In the genomic region with DNA sequence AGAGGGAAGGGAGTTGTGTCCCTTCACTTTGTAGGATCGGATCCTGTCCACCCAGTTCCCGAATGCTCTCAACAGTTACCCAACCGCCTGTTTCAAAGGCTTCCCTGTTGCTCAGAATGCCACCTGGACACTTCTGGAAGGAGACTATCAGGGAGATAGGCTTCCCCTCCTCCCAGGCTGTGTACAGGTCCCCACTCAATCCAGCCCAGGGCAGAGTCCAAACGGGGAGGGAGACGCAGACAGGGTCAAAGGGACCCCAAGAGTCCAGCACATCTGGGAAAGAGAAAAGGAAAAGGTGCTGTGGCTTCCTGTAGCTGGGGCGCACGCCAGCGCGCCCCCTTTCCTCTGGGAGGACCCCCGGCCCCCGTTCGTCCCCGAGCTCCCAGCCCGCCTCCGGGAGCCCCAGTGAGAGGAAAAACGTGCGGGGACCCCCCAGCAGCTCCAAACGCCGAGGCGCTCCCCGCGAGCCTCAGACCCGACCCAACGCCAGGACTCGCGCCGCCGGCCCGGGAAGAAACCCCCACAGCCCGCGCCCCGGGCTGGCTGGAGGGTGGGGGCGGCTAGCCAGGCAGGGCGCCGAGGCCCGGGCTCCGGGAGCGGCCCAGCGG, we compare ENCODE assay signal across 8 cellular contexts. TPM values are rescaled to one million over a fixed set of nuclear protein-coding genes. Genes with fewer than 3 reads are reported as not detected.
DNase-seq lines count a peak whose midpoint lies in the region; ATAC-seq and TF ChIP-seq lines count a peak whose summit lies in the region.

No MANE protein-coding gene starts in this region.

- peak overlapping the region; percentile 42 to 95 (median 88) for H3K27ac ChIP-seq in dorsolateral prefrontal cortex
- peak overlapping the region; percentile 92 for H3K27ac ChIP-seq in mucosa of rectum (ENCODE audit: low read depth in 2 of 2, low read length in 2 of 2)

- H3K9me3 ChIP-seq in mucosa of rectum (ENCODE audit: control insufficient read depth in 2 of 2, low read length in 2 of 2) = no peaks in the 10 kb centered on the region

- intact Hi-C loops in dorsolateral prefrontal cortex (cut with DNase I) = loop anchor here (2.0 to 5.0 kb wide), 3 partner anchors 16 to 42 kb away; a partner anchor contains a TSS

- ATAC-seq in HG02981 (IDR thresholded peaks at IDR 0.05; ENCODE audit: unreplicated experiment) = peak; percentile 3

- H3K4me3 ChIP-seq in GM12875 (ENCODE audit: low read depth, low read length) = peak overlapping the region; percentile 74
- H3K4me3 ChIP-seq in dorsolateral prefrontal cortex = peak overlapping the region; percentile 69 to 100 (median 96)
- peak overlapping the region; percentile 81 to 84 for H3K4me3 ChIP-seq in mucosa of rectum (ENCODE audit: low read length in 2 of 2)

- peaks cover 6 to 24% of the 10 kb centered on the region in 2 donors for H3K36me3 ChIP-seq in mucosa of rectum (ENCODE audit: control insufficient read depth in 2 of 2, insufficient read depth in 2 of 2, low read length in 2 of 2)

- H3K4me1 ChIP-seq in mucosa of rectum (ENCODE audit: control insufficient read depth in 2 of 2, insufficient read depth in 2 of 2, low read length in 2 of 2) = peaks cover 21 to 25% of the 10 kb centered on the region in 2 donors

- H3K9ac ChIP-seq in mucosa of rectum (ENCODE audit: low read depth in 1 of 2, low read length in 2 of 2) = peak overlapping the region; percentile 73 to 89

- DNase-seq in AG08396 (ENCODE audit: low spot score) = peak; percentile 67
- peak; percentile 43 for DNase-seq in RPMI8226
- peak in 2 of 10 donors; percentile 46 to 52 for DNase-seq in dorsolateral prefrontal cortex
- no peak for DNase-seq in central memory CD4-positive, alpha-beta T cell
- no peak for DNase-seq in effector CD8-positive, alpha-beta T cell (lab: John Stamatoyannopoulos, UW)

- TF ChIP-seq CTCF in GM12875 (IDR thresholded peaks at IDR 0.05; ENCODE audit: borderline replicate concordance, insufficient read depth, low read depth, low read length) = 0 out of 2 replicates have a peak, but pooled peaks have one; percentile 0
- TF ChIP-seq CTCF in dorsolateral prefrontal cortex (IDR thresholded peaks at IDR 0.05 in 54 of 56, conservative IDR thresholded peaks at IDR 0.05 in 2 of 56; ENCODE audit: low read depth in 1 of 56, partially characterized antibody in 56 of 56) = peak in 1 of 56 donors; percentile 10

- H3K27me3 ChIP-seq in dorsolateral prefrontal cortex = no peaks in the 10 kb centered on the region
- H3K27me3 ChIP-seq in mucosa of rectum (ENCODE audit: control insufficient read depth in 2 of 2, insufficient read depth in 2 of 2, low read length in 2 of 2) = no peaks in the 10 kb centered on the region

RNA-seq across cellular contexts. Expression of a gene that starts 0.6 kb away (rescaled TPM):
- 10 to 100 TPM; 55.4 to 99.4 (median 69.8) TPM for total RNA-seq in dorsolateral prefrontal cortex

RNA-seq across cellular contexts. Expression of a gene that starts 0.9 kb away (rescaled TPM):
- 1 to 10 TPM; 1.6 to 9.9 (median 5.2) TPM for total RNA-seq in dorsolateral prefrontal cortex

RNA-seq across cellular contexts. Expression of a gene that starts 18.9 kb away (rescaled TPM):
- total RNA-seq in dorsolateral prefrontal cortex = 10 to 100 TPM; 16.6 to 42.3 (median 26.4) TPM

RNA-seq across cellular contexts. Expression of a gene that starts 18.9 kb away (rescaled TPM):
- 10 to 100 TPM; 23.9 to 64.2 (median 39.4) TPM for total RNA-seq in dorsolateral prefrontal cortex

RNA-seq across cellular contexts. Expression of a gene that starts 27.2 kb away (rescaled TPM):
- 100 to 1,000 TPM; 512 to 837 (median 653) TPM for total RNA-seq in dorsolateral prefrontal cortex

Comparison
In these comparisons a context has a peak if more than half of its experiments do, and no peak if none do; other contexts are left out.
1. DNase-seq: peak in AG08396 (single experiment) and RPMI8226 (single experiment); none in central memory CD4-positive, alpha-beta T cell (single experiment) and effector CD8-positive, alpha-beta T cell (single experiment).
2. Peak in every context shown above with its lines, with median percentiles within 50 percentile points of each other: H3K4me3 ChIP-seq.